Comparison of ENCODE assay signal across 1 cellular context in genomic region chr18:23094411-23095165, GRCh38.
TF ChIP-seq lines count a peak whose summit lies in the region.

No MANE protein-coding gene starts in this region.

TF ChIP-seq in H1, 55 proteins besides CTCF, POLR2A, EP300 and RAD21:
- TF ChIP-seq, protein P1, sequence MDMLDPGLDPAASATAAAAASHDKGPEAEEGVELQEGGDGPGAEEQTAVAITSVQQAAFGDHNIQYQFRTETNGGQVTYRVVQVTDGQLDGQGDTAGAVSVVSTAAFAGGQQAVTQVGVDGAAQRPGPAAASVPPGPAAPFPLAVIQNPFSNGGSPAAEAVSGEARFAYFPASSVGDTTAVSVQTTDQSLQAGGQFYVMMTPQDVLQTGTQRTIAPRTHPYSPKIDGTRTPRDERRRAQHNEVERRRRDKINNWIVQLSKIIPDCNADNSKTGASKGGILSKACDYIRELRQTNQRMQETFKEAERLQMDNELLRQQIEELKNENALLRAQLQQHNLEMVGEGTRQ (IDR thresholded peaks at IDR 0.05; ENCODE audit: low read length) = no peak
- TF ChIP-seq NRF1 (IDR thresholded peaks at IDR 0.05; ENCODE audit: low read depth, low read length) (no peak), KDM5A (IDR thresholded peaks at IDR 0.05; ENCODE audit: low read length) (no peak), CHD2 (IDR thresholded peaks at IDR 0.05; ENCODE audit: low read length) (no peak), ASH2L (IDR thresholded peaks at IDR 0.05; ENCODE audit: low read length) (no peak), EZH2 (IDR thresholded peaks at IDR 0.05; ENCODE audit: low read depth, low read length, severe bottlenecking) (no peak), YY1 (IDR thresholded peaks at IDR 0.05; ENCODE audit: low read depth, low read length) (no peak), RBBP5 (IDR thresholded peaks at IDR 0.05; ENCODE audit: borderline replicate concordance, low read depth, low read length) (no peak), SIX5 (IDR thresholded peaks at IDR 0.05; ENCODE audit: low read depth, low read length) (no peak), CHD7 (IDR thresholded peaks at IDR 0.05; ENCODE audit: insufficient replicate concordance, low read length) (no peak), KDM1A (IDR thresholded peaks at IDR 0.05; ENCODE audit: borderline replicate concordance, low read length) (no peak), JUND (IDR thresholded peaks at IDR 0.05; ENCODE audit: low read length) (no peak), KDM4A (IDR thresholded peaks at IDR 0.05; ENCODE audit: low read depth, low read length, severe bottlenecking) (no peak), FOSL1 (IDR thresholded peaks at IDR 0.05; ENCODE audit: insufficient read depth, low read depth, low read length) (no peak), MAX (IDR thresholded peaks at IDR 0.05) (no peak)
